In the genomic region with DNA sequence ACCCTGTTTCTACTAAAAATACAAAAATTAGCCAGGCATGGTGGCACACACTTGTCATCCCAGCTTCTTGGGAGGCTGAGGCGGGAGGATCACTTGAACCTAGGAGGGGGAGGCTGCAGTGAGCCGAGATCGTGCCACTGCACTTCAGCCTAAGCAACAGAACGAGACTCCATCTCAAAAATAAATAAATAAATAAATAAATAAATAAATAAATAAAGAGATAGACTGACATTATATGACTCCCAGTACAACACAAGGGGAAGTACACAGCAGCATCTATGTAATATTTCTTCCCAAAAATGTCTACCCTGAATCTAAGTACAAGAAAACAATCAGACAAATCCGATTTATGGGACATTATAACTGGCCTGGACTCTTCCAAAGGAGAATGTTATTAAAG, we compare ENCODE assay signal across 7 cellular contexts.
"Had no signal": no experiment of that assay in that cellular context is flagged by ENCODE, and none has a peak within 500 bp of the region (broad histone marks: within the 10 kb centered on the region; RNA-seq: fewer than 3 reads in every experiment).

No MANE protein-coding gene starts in this region.

- DNase-seq: GM23248, GOT3, H7, IMR-90, KG1 had no signal

- ATAC-seq: HCT116, K562 had no signal

- H3K27ac ChIP-seq: GM23248 had no signal
